20 cellular contexts compared by ENCODE assay signal in genomic region chr3:10332481-10333358, GRCh38. TPM values are rescaled to one million over a fixed set of nuclear protein-coding genes. Genes with fewer than 3 reads are reported as not detected.
A peak's percentile ranks its signal among the peaks of the same experiment; 100 is the strongest.
DNase-seq lines count a peak whose midpoint lies in the region; ATAC-seq and TF ChIP-seq lines count a peak whose summit lies in the region.
"Had no signal": no experiment of that assay in that cellular context is flagged by ENCODE, and none has a peak within 500 bp of the region (broad histone marks: within the 10 kb centered on the region; RNA-seq: fewer than 3 reads in every experiment).

No MANE protein-coding gene starts in this region.

- POLR2A ChIA-PET in activated CD8-positive, alpha-beta T cell treated with anti-CD3 and anti-CD28 coated beads, Interleukin-2, amount 10 ng/mL, durations not matched to agents 7 days and 5 days (lab: Charles Lee) = no interaction called here

- CTCF ChIA-PET in activated CD8-positive, alpha-beta T cell treated with anti-CD3 and anti-CD28 coated beads, Interleukin-2, amount 10 ng/mL, durations not matched to agents 7 days and 5 days (lab: Charles Lee) = interaction anchor here (2.8 kb wide), 1 partner anchor 11 kb away, joined by 9 read pairs; the partner anchor contains the start of gene SEC13

- H3K4me1 ChIP-seq in left ventricle myocardium inferior = no peaks in the 10 kb centered on the region
- H3K4me1 ChIP-seq in aorta (ENCODE audit: control insufficient read depth in 1 of 2, insufficient read depth in 2 of 2, low read length in 2 of 2) = no peaks in the 10 kb centered on the region
- H3K4me1 ChIP-seq: HAP-1 had no signal

- 86 to 87% methylated on average over 21 of the region's 21 CpGs for WGBS in aorta, 2 donors

- H3K27ac ChIP-seq in left ventricle myocardium inferior (replicated peaks) (no peak overlapping the region), aorta (ENCODE audit: low read depth in 1 of 2, low read length in 2 of 2) (no peak overlapping the region)
- H3K27ac ChIP-seq: HL-60 had no signal

- H3K27ac Mint-ChIP-seq in activated CD8-positive, alpha-beta T cell treated with anti-CD3 and anti-CD28 coated beads, Interleukin-2, amount 10 ng/mL, durations not matched to agents 7 days and 5 days = no peak overlapping the region
- peak overlapping the region; percentile 34 to 95 (median 82) for H3K27ac Mint-ChIP-seq in naive B cell

- H3K27me3 ChIP-seq in left ventricle myocardium inferior (ENCODE audit: low read depth) (peaks cover 53% of the 10 kb centered on the region), aorta (ENCODE audit: control insufficient read depth in 1 of 2, insufficient read depth in 2 of 2, low read length in 1 of 2) (no peaks in the 10 kb centered on the region)

- no peaks in the 10 kb centered on the region for H3K9me3 ChIP-seq in left ventricle myocardium inferior (replicated peaks)
- H3K9me3 ChIP-seq in aorta (ENCODE audit: control insufficient read depth, low read length) = no peaks in the 10 kb centered on the region
- H3K9me3 ChIP-seq: HAP-1 had no signal

- TF ChIP-seq CTCF in left ventricle myocardium inferior (IDR thresholded peaks at IDR 0.05; ENCODE audit: borderline replicate concordance) = no peak

- H3K4me3 ChIP-seq in left ventricle myocardium inferior = no peak overlapping the region
- no peak overlapping the region for H3K4me3 ChIP-seq in aorta (ENCODE audit: low read length in 2 of 2)
- H3K4me3 ChIP-seq: HAP-1 had no signal

- peaks cover 23% of the 10 kb centered on the region for H3K27me3 Mint-ChIP-seq in activated CD8-positive, alpha-beta T cell treated with anti-CD3 and anti-CD28 coated beads, Interleukin-2, amount 10 ng/mL, durations not matched to agents 7 days and 5 days (ENCODE audit: low read depth)
- peaks cover 13 to 18% (median 15%) of the 10 kb centered on the region in 3 donors for H3K27me3 Mint-ChIP-seq in naive B cell

- H3K36me3 ChIP-seq in left ventricle myocardium inferior (no peaks in the 10 kb centered on the region), aorta (ENCODE audit: control insufficient read depth in 1 of 2, insufficient read depth in 2 of 2, low read length in 1 of 2) (no peaks in the 10 kb centered on the region)
- H3K36me3 ChIP-seq: HAP-1 had no signal

- intact Hi-C loops in left ventricle myocardium inferior (cut with micrococcal nuclease) = no loop called here
- intact Hi-C loops in cardiac septum (cut with DNase I) = no loop called here
- intact Hi-C loops in aorta (cut with DNase I) = no loop called here
- intact Hi-C loops in sciatic nerve (cut with DNase I) = no loop called here

- H3K4me1 Mint-ChIP-seq in activated CD8-positive, alpha-beta T cell treated with anti-CD3 and anti-CD28 coated beads, Interleukin-2, amount 10 ng/mL, durations not matched to agents 7 days and 5 days (ENCODE audit: low read depth) = peaks cover 37% of the 10 kb centered on the region
- H3K4me1 Mint-ChIP-seq in naive B cell = peaks cover 24 to 33% (median 31%) of the 10 kb centered on the region in 3 donors

- H3K9me3 Mint-ChIP-seq in activated CD8-positive, alpha-beta T cell treated with anti-CD3 and anti-CD28 coated beads, Interleukin-2, amount 10 ng/mL, durations not matched to agents 7 days and 5 days (ENCODE audit: insufficient read depth) = no peaks in the 10 kb centered on the region
- H3K9me3 Mint-ChIP-seq in naive B cell = no peaks in the 10 kb centered on the region

- ATAC-seq in activated CD8-positive, alpha-beta T cell treated with anti-CD3 and anti-CD28 coated beads, Interleukin-2, amount 10 ng/mL, durations not matched to agents 7 days and 5 days = no peak
- ATAC-seq in naive B cell (ENCODE audit: low read depth in 2 of 2) (peak; percentile 73 to 77), aorta (ENCODE audit: low FRiP score) (no peak), GM21447 (IDR thresholded peaks at IDR 0.05; ENCODE audit: unreplicated experiment) (no peak), sciatic nerve (no peak)

- DNase-seq in left ventricle myocardium inferior (peak; percentile 8), cardiac septum (ENCODE audit: low spot score) (no peak), naive B cell (peak; percentile 29), aorta (peak; percentile 32 to 55), sciatic nerve (ENCODE audit: low spot score) (no peak), dermis blood vessel endothelial cell (no peak)
- DNase-seq in activated CD8-positive, alpha-beta T cell treated with anti-CD3 and anti-CD28 coated beads, Interleukin-2, amount 10 ng/mL, durations not matched to agents 7 days and 5 days = peak; percentile 33
- DNase-seq: DMS153, KBM-7, NCI-H1436, NCI-H2029, NCI-H2171, NCI-H446, NCI-H69 had no signal

- H3K36me3 Mint-ChIP-seq in activated CD8-positive, alpha-beta T cell treated with anti-CD3 and anti-CD28 coated beads, Interleukin-2, amount 10 ng/mL, durations not matched to agents 7 days and 5 days (ENCODE audit: low read depth) = no peaks in the 10 kb centered on the region
- no peaks in the 10 kb centered on the region for H3K36me3 Mint-ChIP-seq in naive B cell
- H3K36me3 Mint-ChIP-seq: CD14-positive monocyte had no signal

- H3K4me3 Mint-ChIP-seq in activated CD8-positive, alpha-beta T cell treated with anti-CD3 and anti-CD28 coated beads, Interleukin-2, amount 10 ng/mL, durations not matched to agents 7 days and 5 days = no peak overlapping the region
- peak overlapping the region in 4 of 8 donors; percentile 28 to 73 (median 54) for H3K4me3 Mint-ChIP-seq in naive B cell
- H3K4me3 Mint-ChIP-seq: CD14-positive monocyte had no signal

RNA-seq across cellular contexts. Expression of gene SEC13, which starts 11.8 kb away (rescaled TPM):
- total RNA-seq in left ventricle myocardium inferior = 52.3 TPM
- total RNA-seq in cardiac septum = 59.2 TPM
- 10 to 100 TPM; 93.2 to 95.0 TPM for total RNA-seq in activated CD8-positive, alpha-beta T cell treated with anti-CD3 and anti-CD28 coated beads, Interleukin-2, amount 10 ng/mL, durations not matched to agents 7 days and 5 days
- polyA plus RNA-seq in naive B cell (ENCODE audit: low read depth in 6 of 6) = 100 to 1,000 TPM; 102 to 147 (median 130) TPM
- 10 to 100 TPM; 88.8 to 95.6 TPM for total RNA-seq in aorta
- polyA plus RNA-seq in aorta = 100 to 1,000 TPM; 114 to 121 TPM
- total RNA-seq in sciatic nerve = 65.4 TPM
- total RNA-seq in dermis blood vessel endothelial cell = 262 and 311 TPM in 2 replicates

RNA-seq across cellular contexts. Expression of gene GHRL, which starts 40.0 kb away (rescaled TPM):
- 0.25 TPM for total RNA-seq in left ventricle myocardium inferior
- 0.48 TPM for total RNA-seq in cardiac septum
- under 1 TPM; 0.21 to 0.63 TPM for total RNA-seq in activated CD8-positive, alpha-beta T cell treated with anti-CD3 and anti-CD28 coated beads, Interleukin-2, amount 10 ng/mL, durations not matched to agents 7 days and 5 days
- 1 to 10 TPM in 5 of 6 donors, not detected in 1; 1.8 to 4.9 (median 3.0) TPM for polyA plus RNA-seq in naive B cell (ENCODE audit: low read depth in 6 of 6)
- 1 to 10 TPM; 1.6 to 1.7 TPM for total RNA-seq in aorta
- polyA plus RNA-seq in aorta = under 1 TPM in 1 of 2 donors, not detected in 1; 0.36 TPM
- total RNA-seq in sciatic nerve = 2.1 TPM
- 0.19 and 0.68 TPM in 2 replicates for total RNA-seq in dermis blood vessel endothelial cell
- total RNA-seq: M059J, RPMI7951 had no signal

Comparison
In these comparisons a context has a peak if more than half of its experiments do, and no peak if none do; other contexts are left out.
1. DNase-seq: peak in left ventricle myocardium inferior (single experiment), activated CD8-positive, alpha-beta T cell treated with anti-CD3 and anti-CD28 coated beads, Interleukin-2, amount 10 ng/mL, durations not matched to agents 7 days and 5 days (single experiment), naive B cell (single experiment) and aorta (2 of 2); none in cardiac septum (single experiment), sciatic nerve (single experiment) and dermis blood vessel endothelial cell (single experiment).
2. ATAC-seq: peak in naive B cell (2 of 2); none in activated CD8-positive, alpha-beta T cell treated with anti-CD3 and anti-CD28 coated beads, Interleukin-2, amount 10 ng/mL, durations not matched to agents 7 days and 5 days (single experiment), aorta (single experiment), GM21447 (single experiment) and sciatic nerve (single experiment).